2 cellular contexts compared by ENCODE assay signal in genomic region chr15:44654858-44655257, GRCh38.
A peak's percentile ranks its signal among the peaks of the same experiment; 100 is the strongest.
TF ChIP-seq lines count a peak whose summit lies in the region.

No MANE protein-coding gene starts in this region.

TF ChIP-seq in HepG2, 621 proteins besides CTCF, POLR2A, EP300 and RAD21:
- TF ChIP-seq ZNF121 (CRISPR knock-in tag; IDR thresholded peaks at IDR 0.05): 0 out of 2 replicates have a peak, but pooled peaks have one; percentile 27
- TF ChIP-seq, protein P1, sequence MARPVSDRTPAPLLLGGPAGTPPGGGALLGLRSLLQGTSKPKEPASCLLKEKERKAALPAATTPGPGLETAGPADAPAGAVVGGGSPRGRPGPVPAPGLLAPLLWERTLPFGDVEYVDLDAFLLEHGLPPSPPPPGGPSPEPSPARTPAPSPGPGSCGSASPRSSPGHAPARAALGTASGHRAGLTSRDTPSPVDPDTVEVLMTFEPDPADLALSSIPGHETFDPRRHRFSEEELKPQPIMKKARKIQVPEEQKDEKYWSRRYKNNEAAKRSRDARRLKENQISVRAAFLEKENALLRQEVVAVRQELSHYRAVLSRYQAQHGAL (CRISPR knock-in tag; IDR thresholded peaks at IDR 0.05; ENCODE audit: not compliant biosample characterization): no peak

TF ChIP-seq in IMR-90, 13 proteins besides CTCF, POLR2A, EP300 and RAD21:
- TF ChIP-seq MAZ (IDR thresholded peaks at IDR 0.05; ENCODE audit: borderline replicate concordance, low read depth, low read length): no peak
- TF ChIP-seq USF2 (IDR thresholded peaks at IDR 0.05; ENCODE audit: low read depth, low read length): no peak
- no peak for TF ChIP-seq MXI1 (IDR thresholded peaks at IDR 0.05; ENCODE audit: borderline replicate concordance, low read depth, low read length)
